15 cellular contexts compared by ENCODE assay signal in the genomic region with DNA sequence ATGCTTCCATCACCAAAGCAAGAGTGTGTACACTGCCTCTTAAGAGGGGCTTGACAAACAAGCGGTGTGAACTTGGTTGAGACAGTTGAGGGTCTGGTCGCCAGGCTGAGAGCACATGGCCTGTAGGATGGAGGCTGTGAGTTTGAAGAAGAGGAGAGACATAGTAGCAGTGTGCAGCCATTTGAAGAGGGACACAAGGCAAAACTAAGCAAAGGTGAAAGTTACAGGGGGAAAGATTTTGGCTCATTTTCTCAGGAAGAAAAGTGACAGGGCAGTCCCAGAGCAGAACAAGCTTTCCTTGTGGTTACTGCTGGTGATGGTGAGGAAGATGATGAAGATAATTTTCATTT. TPM values are rescaled to one million over a fixed set of nuclear protein-coding genes. Genes with fewer than 3 reads are reported as not detected.
DNase-seq lines count a peak whose midpoint lies in the region; ATAC-seq lines count a peak whose summit lies in the region.
"Had no signal": no experiment of that assay in that cellular context is flagged by ENCODE, and none has a peak within 500 bp of the region (broad histone marks: within the 10 kb centered on the region; RNA-seq: fewer than 3 reads in every experiment).

No MANE protein-coding gene starts in this region.

- peaks cover 55% of the 10 kb centered on the region for H3K4me1 Mint-ChIP-seq in activated T-cell treated with anti-CD3 and anti-CD28 coated beads, Interleukin-2, amount 50 U/mL, for 24 hours (ENCODE audit: low read depth)
- peaks cover 52% of the 10 kb centered on the region for H3K4me1 Mint-ChIP-seq in activated T-helper 1 cell treated with anti-CD3 and anti-CD28 coated beads, Interleukin-12 subunit alpha, Interleukin-12 subunit beta, Interleukin-2, Interleukin-4 antibody, amounts not matched to agents 30 ng/mL and 10 ng/mL and 1 ng/mL, durations not matched to agents 14 hours and 24 hours and 36 hours (ENCODE audit: low read depth)
- H3K4me1 Mint-ChIP-seq: B cell had no signal

- H3K27ac ChIP-seq in layer of hippocampus (ENCODE audit: low read depth, low read length) = peak overlapping the region; percentile 94
- H3K27ac ChIP-seq: PC-9 had no signal

- H3K27ac Mint-ChIP-seq in activated T-cell treated with anti-CD3 and anti-CD28 coated beads, Interleukin-2, amount 50 U/mL, for 24 hours = peak overlapping the region; percentile 47
- peak overlapping the region; percentile 91 for H3K27ac Mint-ChIP-seq in activated T-helper 1 cell treated with anti-CD3 and anti-CD28 coated beads, Interleukin-12 subunit alpha, Interleukin-12 subunit beta, Interleukin-2, Interleukin-4 antibody, amounts not matched to agents 30 ng/mL and 10 ng/mL and 1 ng/mL, durations not matched to agents 14 hours and 24 hours and 36 hours
- H3K27ac Mint-ChIP-seq: B cell had no signal

- intact Hi-C loops in activated T-helper 1 cell treated with anti-CD3 and anti-CD28 coated beads, Interleukin-12 subunit alpha, Interleukin-12 subunit beta, Interleukin-2, Interleukin-4 antibody, amounts not matched to agents 30 ng/mL and 10 ng/mL and 1 ng/mL, durations not matched to agents 14 hours and 24 hours and 36 hours (cut with micrococcal nuclease) = no loop called here

- DNase-seq in activated T-cell treated with anti-CD3 and anti-CD28 coated beads, Interleukin-2, amount 50 U/mL, for 24 hours = no peak
- DNase-seq in activated T-cell treated with anti-CD3 and anti-CD28 coated beads, Interleukin-2, amount 50 U/mL, for 48 hours = no peak
- no peak for DNase-seq in activated T-helper 1 cell treated with anti-CD3 and anti-CD28 coated beads, Interleukin-12 subunit alpha, Interleukin-12 subunit beta, Interleukin-2, Interleukin-4 antibody, amounts not matched to agents 30 ng/mL and 10 ng/mL and 1 ng/mL, durations not matched to agents 14 hours and 24 hours and 36 hours (ENCODE audit: low spot score)
- DNase-seq in NCI-H69 (lab: John Stamatoyannopoulos, UW) (no peak), mucosa of gallbladder (ENCODE audit: low spot score) (no peak)
- DNase-seq: CD4-positive, alpha-beta memory T cell; GOT3; KG1; NCI-H1105 treated with DMSO at 0.1 percent for 48 hours; NCI-H187 had no signal

- no peak for ATAC-seq in HG03520 (IDR thresholded peaks at IDR 0.05; ENCODE audit: unreplicated experiment)

- no peak overlapping the region for H3K4me3 Mint-ChIP-seq in activated T-cell treated with anti-CD3 and anti-CD28 coated beads, Interleukin-2, amount 50 U/mL, for 24 hours
- H3K4me3 Mint-ChIP-seq in activated T-helper 1 cell treated with anti-CD3 and anti-CD28 coated beads, Interleukin-12 subunit alpha, Interleukin-12 subunit beta, Interleukin-2, Interleukin-4 antibody, amounts not matched to agents 30 ng/mL and 10 ng/mL and 1 ng/mL, durations not matched to agents 14 hours and 24 hours and 36 hours = peak overlapping the region; percentile 60
- H3K4me3 Mint-ChIP-seq: B cell; CD4-positive, alpha-beta memory T cell had no signal

- H3K9me3 Mint-ChIP-seq in activated T-cell treated with anti-CD3 and anti-CD28 coated beads, Interleukin-2, amount 50 U/mL, for 24 hours = peaks cover 9% of the 10 kb centered on the region
- H3K9me3 Mint-ChIP-seq in activated T-helper 1 cell treated with anti-CD3 and anti-CD28 coated beads, Interleukin-12 subunit alpha, Interleukin-12 subunit beta, Interleukin-2, Interleukin-4 antibody, amounts not matched to agents 30 ng/mL and 10 ng/mL and 1 ng/mL, durations not matched to agents 14 hours and 24 hours and 36 hours = no peaks in the 10 kb centered on the region
- H3K9me3 Mint-ChIP-seq: CD4-positive, alpha-beta memory T cell had no signal

- no peaks in the 10 kb centered on the region for H3K27me3 ChIP-seq in layer of hippocampus (ENCODE audit: control insufficient read depth, insufficient read depth, low read length)
- H3K27me3 ChIP-seq: MG63 had no signal

- H3K27me3 Mint-ChIP-seq in activated T-cell treated with anti-CD3 and anti-CD28 coated beads, Interleukin-2, amount 50 U/mL, for 24 hours = no peaks in the 10 kb centered on the region
- no peaks in the 10 kb centered on the region for H3K27me3 Mint-ChIP-seq in activated T-helper 1 cell treated with anti-CD3 and anti-CD28 coated beads, Interleukin-12 subunit alpha, Interleukin-12 subunit beta, Interleukin-2, Interleukin-4 antibody, amounts not matched to agents 30 ng/mL and 10 ng/mL and 1 ng/mL, durations not matched to agents 14 hours and 24 hours and 36 hours (ENCODE audit: insufficient read depth)
- H3K27me3 Mint-ChIP-seq: CD4-positive, alpha-beta memory T cell had no signal

- H3K36me3 Mint-ChIP-seq in activated T-cell treated with anti-CD3 and anti-CD28 coated beads, Interleukin-2, amount 50 U/mL, for 24 hours (ENCODE audit: low read depth) = peaks cover 12% of the 10 kb centered on the region
- peaks cover 10% of the 10 kb centered on the region for H3K36me3 Mint-ChIP-seq in activated T-helper 1 cell treated with anti-CD3 and anti-CD28 coated beads, Interleukin-12 subunit alpha, Interleukin-12 subunit beta, Interleukin-2, Interleukin-4 antibody, amounts not matched to agents 30 ng/mL and 10 ng/mL and 1 ng/mL, durations not matched to agents 14 hours and 24 hours and 36 hours (ENCODE audit: low read depth)
- H3K36me3 Mint-ChIP-seq: CD4-positive, alpha-beta memory T cell had no signal

RNA-seq across cellular contexts. Expression of gene C12orf76, which starts 11.3 kb away (rescaled TPM):
- 20.3 and 20.8 TPM in 2 replicates for total RNA-seq in activated T-helper 1 cell treated with anti-CD3 and anti-CD28 coated beads, Interleukin-12 subunit alpha, Interleukin-12 subunit beta, Interleukin-2, Interleukin-4 antibody, amounts not matched to agents 30 ng/mL and 10 ng/mL and 1 ng/mL, durations not matched to agents 14 hours and 24 hours and 36 hours
- total RNA-seq in mucosa of gallbladder = 21.2 TPM
